ENCODE assay signal across 20 cellular contexts in genomic region chr9:117747571-117747970, GRCh38. TPM values are rescaled to one million over a fixed set of nuclear protein-coding genes. Genes with fewer than 3 reads are reported as not detected.
"Had no signal": no experiment of that assay in that cellular context is flagged by ENCODE, and none has a peak within 500 bp of the region (broad histone marks: within the 10 kb centered on the region; RNA-seq: fewer than 3 reads in every experiment).

No MANE protein-coding gene starts in this region.

- H3K27ac Mint-ChIP-seq: activated naive CD8-positive, alpha-beta T cell treated with anti-CD3 and anti-CD28 coated beads for 36 hours; naive B cell; stimulated activated effector memory CD8-positive, alpha-beta T cell treated with anti-CD3 and anti-CD28 coated beads, Interleukin-12 subunit alpha, Interleukin-12 subunit beta, amount 100 ng/mL, for 72 hours; stimulated activated naive CD8-positive, alpha-beta T cell treated with anti-CD3 and anti-CD28 coated beads, Interleukin-15, amount 100 ng/mL, for 72 hours had no signal

- H3K4me3 Mint-ChIP-seq: activated naive CD8-positive, alpha-beta T cell treated with anti-CD3 and anti-CD28 coated beads for 36 hours; activated T-cell treated with anti-CD3 and anti-CD28 coated beads, Interleukin-2, amount 50 U/mL, for 4 hours; naive B cell; stimulated activated effector memory CD8-positive, alpha-beta T cell treated with anti-CD3 and anti-CD28 coated beads, Interleukin-12 subunit alpha, Interleukin-12 subunit beta, amount 100 ng/mL, for 72 hours; stimulated activated naive CD8-positive, alpha-beta T cell treated with anti-CD3 and anti-CD28 coated beads, Interleukin-15, amount 100 ng/mL, for 72 hours had no signal

- H3K36me3 Mint-ChIP-seq: activated naive CD8-positive, alpha-beta T cell treated with anti-CD3 and anti-CD28 coated beads for 36 hours; naive B cell; stimulated activated effector memory CD8-positive, alpha-beta T cell treated with anti-CD3 and anti-CD28 coated beads, Interleukin-12 subunit alpha, Interleukin-12 subunit beta, amount 100 ng/mL, for 72 hours had no signal

- DNase-seq: activated CD4-positive, alpha-beta T cell treated with anti-CD3 and anti-CD28 coated beads for 4 hours; activated CD4-positive, alpha-beta T cell treated with anti-CD3 and anti-CD28 coated beads, Interleukin-2, amount 50 U/mL, for 48 hours; activated CD4-positive, CD25-positive, alpha-beta regulatory T cell; activated CD8-positive, alpha-beta memory T cell treated with anti-CD3 and anti-CD28 coated beads, Interleukin-2, amount 50 U/mL, for 48 hours; activated naive CD4-positive, alpha-beta T cell treated with Interleukin-2 at 50 U/mL for 16 hours; activated naive CD8-positive, alpha-beta T cell treated with anti-CD3 and anti-CD28 coated beads for 36 hours; activated T-cell treated with anti-CD3 and anti-CD28 coated beads, Interleukin-2, amount 50 U/mL, for 4 hours; cortex of kidney; foreskin fibroblast; heart right ventricle; lower lobe of right lung; mesendoderm; naive B cell; nucleus accumbens; right lobe of liver; stimulated activated CD4-positive, alpha-beta T cell treated with anti-CD3 and anti-CD28 coated beads, Interleukin-1b, Interleukin-23, amount 100 ng/mL, for 48 hours; stimulated activated naive CD8-positive, alpha-beta T cell treated with anti-CD3 and anti-CD28 coated beads, Interleukin-15, amount 100 ng/mL, for 72 hours; tibial artery had no signal

- H3K4me1 Mint-ChIP-seq: stimulated activated effector memory CD8-positive, alpha-beta T cell treated with anti-CD3 and anti-CD28 coated beads, Interleukin-12 subunit alpha, Interleukin-12 subunit beta, amount 100 ng/mL, for 72 hours had no signal

- H3K9me3 Mint-ChIP-seq: activated naive CD8-positive, alpha-beta T cell treated with anti-CD3 and anti-CD28 coated beads for 36 hours; activated T-cell treated with anti-CD3 and anti-CD28 coated beads, Interleukin-2, amount 50 U/mL, for 4 hours; stimulated activated effector memory CD8-positive, alpha-beta T cell treated with anti-CD3 and anti-CD28 coated beads, Interleukin-12 subunit alpha, Interleukin-12 subunit beta, amount 100 ng/mL, for 72 hours had no signal

RNA-seq across cellular contexts. Expression of gene TLR4, which starts 43.4 kb away (rescaled TPM):
- total RNA-seq: activated CD8-positive, alpha-beta memory T cell treated with anti-CD3 and anti-CD28 coated beads for 36 hours; activated naive CD8-positive, alpha-beta T cell treated with anti-CD3 and anti-CD28 coated beads for 36 hours had no signal
